18 cellular contexts compared by ENCODE assay signal in genomic region chr1:51165540-51165939, GRCh38.
"Had no signal": no experiment of that assay in that cellular context is flagged by ENCODE, and none has a peak within 500 bp of the region (broad histone marks: within the 10 kb centered on the region; RNA-seq: fewer than 3 reads in every experiment).

No MANE protein-coding gene starts in this region.

- H3K9me3 ChIP-seq: colonic mucosa, esophagus muscularis mucosa, left lung, lower lobe of right lung, mucosa of descending colon had no signal

- H3K27me3 Mint-ChIP-seq: dendritic cell treated with granulocyte-macrophage colony-stimulating factor and Interleukin-4, amounts not matched to agents 40 ng/mL and 50 ng/mL, for 4 days had no signal

- H3K4me1 Mint-ChIP-seq: mesothelial cell of epicardium, naive B cell had no signal

- DNase-seq: colonic mucosa; cortex of kidney; effector CD8-positive, alpha-beta T cell; glutamatergic neuron; head of caudate nucleus; heart right ventricle; hippocampal formation; left cardiac atrium; left lung; left ventricle myocardium superior; lower lobe of right lung; mesenchymal stem cell; mucosa of descending colon; naive B cell had no signal

- H3K9me3 Mint-ChIP-seq: dendritic cell treated with granulocyte-macrophage colony-stimulating factor and Interleukin-4, amounts not matched to agents 40 ng/mL and 50 ng/mL, for 4 days; naive B cell had no signal

- H3K27me3 ChIP-seq: colonic mucosa, esophagus muscularis mucosa, heart right ventricle had no signal

- H3K4me1 ChIP-seq: colonic mucosa, foreskin keratinocyte, heart right ventricle had no signal

- H3K4me3 ChIP-seq: colonic mucosa, esophagus muscularis mucosa, heart right ventricle, left lung, lower lobe of right lung, mucosa of descending colon had no signal

- H3K27ac Mint-ChIP-seq: dendritic cell treated with granulocyte-macrophage colony-stimulating factor and Interleukin-4, amounts not matched to agents 40 ng/mL and 50 ng/mL, for 4 days; mesothelial cell of epicardium; naive B cell had no signal

- ATAC-seq: heart right ventricle, left cardiac atrium, left ventricle myocardium superior, lower lobe of right lung, mucosa of descending colon had no signal

- H3K4me3 Mint-ChIP-seq: dendritic cell treated with granulocyte-macrophage colony-stimulating factor and Interleukin-4, amounts not matched to agents 40 ng/mL and 50 ng/mL, for 4 days; mesothelial cell of epicardium; naive B cell had no signal

- H3K27ac ChIP-seq: colonic mucosa, esophagus muscularis mucosa, foreskin keratinocyte, heart right ventricle, left lung, lower lobe of right lung had no signal

- H3K36me3 Mint-ChIP-seq: mesothelial cell of epicardium, naive B cell had no signal

- H3K36me3 ChIP-seq: colonic mucosa, esophagus muscularis mucosa, heart right ventricle, left lung, lower lobe of right lung had no signal
